Comparison of ENCODE assay signal across 8 cellular contexts in genomic region chr5:97297063-97297715, GRCh38.
DNase-seq lines count a peak whose midpoint lies in the region; ATAC-seq and TF ChIP-seq lines count a peak whose summit lies in the region.

No MANE protein-coding gene starts in this region.

- H3K4me3 Mint-ChIP-seq in chondrocyte (ENCODE audit: unreplicated experiment) (no peak overlapping the region), nephron progenitor cell (no peak overlapping the region)
- no peak overlapping the region for H3K4me3 Mint-ChIP-seq in naive thymus-derived CD8-positive, alpha-beta T cell

- TF ChIP-seq CTCF in chondrocyte (IDR thresholded peaks at IDR 0.05) (peak; percentile 73), nephron progenitor cell (IDR thresholded peaks at IDR 0.05) (peak; percentile 64)

- POLR2A ChIA-PET in naive thymus-derived CD8-positive, alpha-beta T cell (lab: Charles Lee) = no interaction called here

- DNase-seq in GM03348 (ENCODE audit: low spot score) = peak; percentile 5
- peak; percentile 6 for DNase-seq in NCI-H524 treated with DMSO at 0.1 percent for 48 hours (lab: John Stamatoyannopoulos, UW)
- DNase-seq in chondrocyte (ENCODE audit: low spot score) = no peak
- peak; percentile 38 for DNase-seq in nephron progenitor cell
- no peak for DNase-seq in T1000 (lab: John Stamatoyannopoulos, UW)
- no peak for DNase-seq in naive thymus-derived CD8-positive, alpha-beta T cell

- H3K9me3 Mint-ChIP-seq in chondrocyte (ENCODE audit: low read depth) = no peaks in the 10 kb centered on the region
- H3K9me3 Mint-ChIP-seq in nephron progenitor cell = peaks cover 4% of the 10 kb centered on the region
- H3K9me3 Mint-ChIP-seq in naive thymus-derived CD8-positive, alpha-beta T cell = peaks cover 0 to 25% (median 13%) of the 10 kb centered on the region in 9 donors

- ATAC-seq in GM19328 (IDR thresholded peaks at IDR 0.05; ENCODE audit: unreplicated experiment) (peak; percentile 98), HG03103 (IDR thresholded peaks at IDR 0.05; ENCODE audit: low read depth, unreplicated experiment) (peak; percentile 98)
- no peak for ATAC-seq in naive thymus-derived CD8-positive, alpha-beta T cell

- H3K27me3 Mint-ChIP-seq in chondrocyte (ENCODE audit: low read depth) = peaks cover 2% of the 10 kb centered on the region
- H3K27me3 Mint-ChIP-seq in nephron progenitor cell (ENCODE audit: low read depth, poor library complexity) = no peaks in the 10 kb centered on the region
- no peaks in the 10 kb centered on the region for H3K27me3 Mint-ChIP-seq in naive thymus-derived CD8-positive, alpha-beta T cell

- H3K4me1 Mint-ChIP-seq in chondrocyte (ENCODE audit: low read depth) (no peaks in the 10 kb centered on the region), nephron progenitor cell (no peaks in the 10 kb centered on the region)
- H3K4me1 Mint-ChIP-seq in naive thymus-derived CD8-positive, alpha-beta T cell = no peaks in the 10 kb centered on the region

- H3K27ac Mint-ChIP-seq in chondrocyte (ENCODE audit: unreplicated experiment) (no peak overlapping the region), nephron progenitor cell (no peak overlapping the region)
- no peak overlapping the region for H3K27ac Mint-ChIP-seq in naive thymus-derived CD8-positive, alpha-beta T cell

- H3K36me3 Mint-ChIP-seq in chondrocyte (ENCODE audit: low read depth) = peaks cover 3% of the 10 kb centered on the region
- no peaks in the 10 kb centered on the region for H3K36me3 Mint-ChIP-seq in nephron progenitor cell (ENCODE audit: low read depth)
- peaks cover 0 to 7% (median 0%) of the 10 kb centered on the region in 3 donors for H3K36me3 Mint-ChIP-seq in naive thymus-derived CD8-positive, alpha-beta T cell

Comparison
In these comparisons a context has a peak if more than half of its experiments do, and no peak if none do; other contexts are left out.
1. DNase-seq: peak in GM03348 (single experiment), NCI-H524 treated with DMSO at 0.1 percent for 48 hours (single experiment) and nephron progenitor cell (single experiment); none in chondrocyte (single experiment), T1000 (single experiment) and naive thymus-derived CD8-positive, alpha-beta T cell (0 of 10).
2. ATAC-seq: peak in GM19328 (single experiment) and HG03103 (single experiment); none in naive thymus-derived CD8-positive, alpha-beta T cell (0 of 2).